ENCODE assay signal across 10 cellular contexts in genomic region chr14:34081126-34081575, GRCh38.
DNase-seq lines count a peak whose midpoint lies in the region; ATAC-seq and TF ChIP-seq lines count a peak whose summit lies in the region.
"Had no signal": no experiment of that assay in that cellular context is flagged by ENCODE, and none has a peak within 500 bp of the region (broad histone marks: within the 10 kb centered on the region; RNA-seq: fewer than 3 reads in every experiment).

No MANE protein-coding gene starts in this region.

- H3K9me3 ChIP-seq in breast epithelium (no peaks in the 10 kb centered on the region), hepatocyte (ENCODE audit: low read depth) (no peaks in the 10 kb centered on the region), vagina (no peaks in the 10 kb centered on the region)

- H3K4me3 Mint-ChIP-seq in MCF 10A (ENCODE audit: unreplicated experiment), result no peak overlapping the region
- no peak overlapping the region for H3K4me3 Mint-ChIP-seq in activated T-helper 17 cell treated with anti-CD3 and anti-CD28 coated beads, Interleukin-2, amount 50 U/mL, for 72 hours
- H3K4me3 Mint-ChIP-seq in type B pancreatic cell, result peak overlapping the region; percentile 39

- CTCF ChIA-PET in MCF 10A (lab: Yijun Ruan, JAX), result interaction anchor here (0.6 to 3.7 kb wide), 6 partner anchors 14 to 217 kb away, joined by 3 to 34 read pairs (median 4); no protein-coding TSS in a partner anchor

- intact Hi-C loops in MCF 10A (cut with micrococcal nuclease) (no loop called here), breast epithelium (cut with DNase I; ENCODE audit: low total_unique reads) (no loop called here), vagina (cut with DNase I) (no loop called here)

- H3K27me3 Mint-ChIP-seq in MCF 10A (ENCODE audit: insufficient read depth, unreplicated experiment) (no peaks in the 10 kb centered on the region), type B pancreatic cell (no peaks in the 10 kb centered on the region)
- no peaks in the 10 kb centered on the region for H3K27me3 Mint-ChIP-seq in activated T-helper 17 cell treated with anti-CD3 and anti-CD28 coated beads, Interleukin-2, amount 50 U/mL, for 72 hours

- DNase-seq in MCF 10A (ENCODE audit: unreplicated experiment), result no peak
- no peak for DNase-seq in breast epithelium (ENCODE audit: low spot score in 2 of 2)
- no peak for DNase-seq in hepatocyte (ENCODE audit: low spot score)
- no peak for DNase-seq in type B pancreatic cell (ENCODE audit: extremely low spot score, unreplicated experiment)
- no peak for DNase-seq in GM03348 (ENCODE audit: low spot score)
- no peak for DNase-seq in NCI-H748 (lab: John Stamatoyannopoulos, UW; ENCODE audit: unreplicated experiment)
- DNase-seq in vagina (ENCODE audit: extremely low spot score in 2 of 2), result no peak
- DNase-seq: activated gamma-delta T cell treated with Interleukin-2 at 50 U/mL for 16 hours, MM.1S had no signal

- H3K36me3 Mint-ChIP-seq in MCF 10A (ENCODE audit: insufficient read depth, unreplicated experiment) (peaks cover 7% of the 10 kb centered on the region), type B pancreatic cell (no peaks in the 10 kb centered on the region)
- no peaks in the 10 kb centered on the region for H3K36me3 Mint-ChIP-seq in activated T-helper 17 cell treated with anti-CD3 and anti-CD28 coated beads, Interleukin-2, amount 50 U/mL, for 72 hours (ENCODE audit: low read depth)

- H3K27me3 ChIP-seq in breast epithelium, result no peaks in the 10 kb centered on the region
- H3K27me3 ChIP-seq in hepatocyte, result no peaks in the 10 kb centered on the region
- H3K27me3 ChIP-seq in vagina, result no peaks in the 10 kb centered on the region

- no TSS peak for BruUV-seq in MCF 10A (replicated peaks; lab: Mats Ljungman, UMichigan)

- H3K4me1 Mint-ChIP-seq in MCF 10A (ENCODE audit: insufficient read depth, unreplicated experiment) (peaks cover 15% of the 10 kb centered on the region), type B pancreatic cell (ENCODE audit: unreplicated experiment) (peaks cover 24% of the 10 kb centered on the region)
- H3K4me1 Mint-ChIP-seq in activated T-helper 17 cell treated with anti-CD3 and anti-CD28 coated beads, Interleukin-2, amount 50 U/mL, for 72 hours, result peaks cover 4% of the 10 kb centered on the region

- H3K4me2 ChIP-seq in hepatocyte, result no peak overlapping the region

- H4K20me1 ChIP-seq in hepatocyte (ENCODE audit: insufficient read depth, poor library complexity, severe bottlenecking), result no peaks in the 10 kb centered on the region

- 57% methylated on average over 7 of the region's 7 CpGs for WGBS in hepatocyte (ENCODE audit: low lambda C conversion rate, missing lambda C conversion rate)

- H3K27ac Mint-ChIP-seq in MCF 10A (ENCODE audit: low read depth, unreplicated experiment) (peak overlapping the region; percentile 5), type B pancreatic cell (peak overlapping the region; percentile 6)
- peak overlapping the region; percentile 28 for H3K27ac Mint-ChIP-seq in activated T-helper 17 cell treated with anti-CD3 and anti-CD28 coated beads, Interleukin-2, amount 50 U/mL, for 72 hours

- no peaks in the 10 kb centered on the region for H3K9me3 Mint-ChIP-seq in MCF 10A (ENCODE audit: unreplicated experiment)
- no peaks in the 10 kb centered on the region for H3K9me3 Mint-ChIP-seq in activated T-helper 17 cell treated with anti-CD3 and anti-CD28 coated beads, Interleukin-2, amount 50 U/mL, for 72 hours
- no peaks in the 10 kb centered on the region for H3K9me3 Mint-ChIP-seq in type B pancreatic cell

- H3K4me3 ChIP-seq in breast epithelium (no peak overlapping the region), hepatocyte (no peak overlapping the region), vagina (no peak overlapping the region)

- POLR2A ChIA-PET in MCF 10A (lab: Yijun Ruan, JAX), result interaction anchor here (0.6 to 2.3 kb wide), 4 partner anchors 21 to 275 kb away, joined by 3 to 9 read pairs (median 4); no protein-coding TSS in a partner anchor

- H3K27ac ChIP-seq in breast epithelium (peak overlapping the region in 1 of 2 donors; percentile 47), hepatocyte (peak overlapping the region; percentile 72), vagina (no peak overlapping the region)

- TF ChIP-seq POLR2A in breast epithelium (IDR thresholded peaks at IDR 0.05) (no peak), vagina (IDR thresholded peaks at IDR 0.05) (no peak)

- no peaks in the 10 kb centered on the region for H3K36me3 ChIP-seq in breast epithelium
- H3K36me3 ChIP-seq in hepatocyte (replicated peaks; ENCODE audit: insufficient read depth, low read depth), result no peaks in the 10 kb centered on the region
- no peaks in the 10 kb centered on the region for H3K36me3 ChIP-seq in vagina

- H3K79me2 ChIP-seq in hepatocyte, result no peaks in the 10 kb centered on the region

- H3K4me1 ChIP-seq in breast epithelium, result no peaks in the 10 kb centered on the region
- peaks cover 6% of the 10 kb centered on the region for H3K4me1 ChIP-seq in hepatocyte (ENCODE audit: insufficient read depth)
- H3K4me1 ChIP-seq in vagina, result peaks cover 10% of the 10 kb centered on the region

- no peak overlapping the region for H2AFZ ChIP-seq in hepatocyte

- ATAC-seq in activated T-helper 17 cell treated with anti-CD3 and anti-CD28 coated beads, Interleukin-2, amount 50 U/mL, for 72 hours (replicated peaks), result peak; percentile 69

- no peak for TF ChIP-seq CTCF in MCF 10A (IDR thresholded peaks at IDR 0.05; ENCODE audit: unreplicated experiment)
- TF ChIP-seq CTCF in breast epithelium (IDR thresholded peaks at IDR 0.05), result no peak
- no peak for TF ChIP-seq CTCF in hepatocyte (IDR thresholded peaks at IDR 0.05; ENCODE audit: poor library complexity)
- TF ChIP-seq CTCF in type B pancreatic cell (conservative IDR thresholded peaks at IDR 0.05), result no peak
- TF ChIP-seq CTCF in vagina (IDR thresholded peaks at IDR 0.05), result no peak

- H3K9me2 ChIP-seq in hepatocyte (replicated peaks; ENCODE audit: insufficient read depth), result no peaks in the 10 kb centered on the region
